19 cellular contexts compared by ENCODE assay signal in genomic region chr4:184599492-184600135, GRCh38. TPM values are rescaled to one million over a fixed set of nuclear protein-coding genes. Genes with fewer than 3 reads are reported as not detected.
DNase-seq lines count a peak whose midpoint lies in the region; ATAC-seq, FAIRE-seq and TF ChIP-seq lines count a peak whose summit lies in the region.
"Had no signal": no experiment of that assay in that cellular context is flagged by ENCODE, and none has a peak within 500 bp of the region (broad histone marks: within the 10 kb centered on the region; RNA-seq: fewer than 3 reads in every experiment).

No MANE protein-coding gene starts in this region.

- CTCF ChIA-PET in T-cell (lab: Charles Lee), result no interaction called here

- H3K4me1 Mint-ChIP-seq in T-cell, result peaks cover 6 to 22% (median 19%) of the 10 kb centered on the region in 3 donors

- TF ChIP-seq POLR2A in H54 (IDR thresholded peaks at IDR 0.05; ENCODE audit: low read depth, low read length) (no peak), adrenal gland (IDR thresholded peaks at IDR 0.05) (no peak), gastrocnemius medialis (IDR thresholded peaks at IDR 0.05) (no peak)

- H3K4me1 ChIP-seq in adrenal gland (replicated peaks in 1 of 2) (no peaks in the 10 kb centered on the region), gastrocnemius medialis (no peaks in the 10 kb centered on the region)
- H3K4me1 ChIP-seq: body of pancreas, lower lobe of right lung, neural progenitor cell, testis had no signal

- peaks cover 10 to 14% (median 13%) of the 10 kb centered on the region in 3 donors for H3K9me3 Mint-ChIP-seq in T-cell

- no peak overlapping the region for H3K27ac Mint-ChIP-seq in T-cell

- intact Hi-C loops in adrenal gland (cut with DNase I), result no loop called here
- intact Hi-C loops in gastrocnemius medialis (cut with DNase I; ENCODE audit: low total_unique reads), result no loop called here

- H3K36me3 ChIP-seq in adrenal gland (replicated peaks in 1 of 2) (no peaks in the 10 kb centered on the region), gastrocnemius medialis (no peaks in the 10 kb centered on the region)
- H3K36me3 ChIP-seq: lower lobe of right lung, neural progenitor cell, spleen had no signal

- DNase-seq in A172 (ENCODE audit: low spot score), result peak; percentile 83
- DNase-seq in H54 (ENCODE audit: insufficient read length, low spot score), result peak; percentile 19
- peak in 6 of 7 donors; percentile 26 to 59 (median 34) for DNase-seq in adrenal gland
- DNase-seq in fibroblast of the conjunctiva (ENCODE audit: low read depth), result peak; percentile 24
- no peak for DNase-seq in T-cell
- DNase-seq in T-helper 1 cell, result no peak
- no peak for DNase-seq in gastrocnemius medialis
- DNase-seq: DMS 273 treated with DMSO at 0.1 percent for 48 hours, Kasumi-1, lower lobe of right lung, NCI-H187 treated with DMSO at 0.1 percent for 48 hours, spleen, T-helper 9 cell, testis had no signal

- FAIRE-seq in H54 (lab: Jason Lieb, UNC), result no peak
- FAIRE-seq: A204.1, endometrium had no signal

- WGBS in adrenal gland, 4 donors, result 71 to 79% (median 73%) methylated on average over 6 to 7 of the region's 7 CpGs

- H3K9me3 ChIP-seq in adrenal gland (replicated peaks in 1 of 3) (no peaks in the 10 kb centered on the region), gastrocnemius medialis (no peaks in the 10 kb centered on the region)
- H3K9me3 ChIP-seq: testis had no signal

- TF ChIP-seq CTCF in adrenal gland (IDR thresholded peaks at IDR 0.05), result no peak
- no peak for TF ChIP-seq CTCF in gastrocnemius medialis (IDR thresholded peaks at IDR 0.05 in 4 of 5, conservative IDR thresholded peaks at IDR 0.05 in 1 of 5)

- H3K27me3 ChIP-seq in adrenal gland (no peaks in the 10 kb centered on the region), gastrocnemius medialis (no peaks in the 10 kb centered on the region)
- H3K27me3 ChIP-seq: body of pancreas, neural progenitor cell, testis had no signal

- ATAC-seq in T-cell (replicated peaks in 1 of 4), result no peak
- ATAC-seq in gastrocnemius medialis, result no peak
- no peak for ATAC-seq in GM21723 (IDR thresholded peaks at IDR 0.05; ENCODE audit: unreplicated experiment)
- ATAC-seq: body of pancreas had no signal

- H3K36me3 Mint-ChIP-seq in T-cell, result peaks cover 11% of the 10 kb centered on the region
- H3K36me3 Mint-ChIP-seq: neural progenitor cell had no signal

- POLR2A ChIA-PET in T-cell (lab: Charles Lee), result no interaction called here

- in situ Hi-C loops in gastrocnemius medialis (cut with MboI; ENCODE audit: low sequenced_read_pairs in 4 of 4), result no loop called here

- H3K4me3 Mint-ChIP-seq in T-cell, result no peak overlapping the region
- H3K4me3 Mint-ChIP-seq: neural progenitor cell had no signal

- H3K4me3 ChIP-seq in adrenal gland (no peak overlapping the region), gastrocnemius medialis (no peak overlapping the region)
- H3K4me3 ChIP-seq: body of pancreas, lower lobe of right lung, neural progenitor cell, spleen, testis had no signal

- H3K27ac ChIP-seq in adrenal gland (peak overlapping the region in 1 of 5 donors; percentile 65), gastrocnemius medialis (no peak overlapping the region)
- H3K27ac ChIP-seq: body of pancreas, lower lobe of right lung, neural progenitor cell, spleen, testis had no signal

- H3K27me3 Mint-ChIP-seq in T-cell, result peaks cover 0 to 34% of the 10 kb centered on the region in 2 donors

RNA-seq across cellular contexts. Expression of gene CASP3, which starts 49.6 kb away (rescaled TPM):
- total RNA-seq in A172 (2014; rRNA removed; shearing (Covaris generic)), result 57.5 and 57.9 TPM in 2 replicates
- total RNA-seq in adrenal gland, result 10 to 100 TPM; 11.2 to 25.6 (median 19.4) TPM
- 10 to 100 TPM in 1 of 3 donors, 1 to 10 TPM in 2; 8.5 to 25.3 (median 10.0) TPM for polyA plus RNA-seq in adrenal gland
- 10 to 100 TPM; 10.7 to 23.5 (median 19.9) TPM for total RNA-seq in T-cell
- total RNA-seq in gastrocnemius medialis, result 10 to 100 TPM; 16.9 to 25.5 (median 20.8) TPM

RNA-seq across cellular contexts. Expression of gene PRIMPOL, which starts 49.9 kb away (rescaled TPM):
- total RNA-seq in A172 (2014; rRNA removed; shearing (Covaris generic)), result 22.5 and 28.4 TPM in 2 replicates
- 10 to 100 TPM in 5 of 8 donors, 1 to 10 TPM in 3; 7.5 to 24.5 (median 12.3) TPM for total RNA-seq in adrenal gland
- 10 to 100 TPM in 2 of 3 donors, 1 to 10 TPM in 1; 9.6 to 66.2 (median 38.1) TPM for polyA plus RNA-seq in adrenal gland
- total RNA-seq in T-cell, result 10 to 100 TPM; 11.6 to 14.8 (median 12.4) TPM
- 10 to 100 TPM in 3 of 4 donors, 1 to 10 TPM in 1; 5.9 to 11.1 (median 10.7) TPM for total RNA-seq in gastrocnemius medialis

Comparison
In these comparisons a context has a peak if more than half of its experiments do, and no peak if none do; other contexts are left out.
1. DNase-seq: peak in A172 (single experiment), H54 (single experiment), adrenal gland (6 of 7) and fibroblast of the conjunctiva (single experiment); none in T-cell (0 of 34), T-helper 1 cell (0 of 5) and gastrocnemius medialis (0 of 2).